ENCODE assay signal across 14 cellular contexts in genomic region chr10:32985341-32985764, GRCh38. TPM values are rescaled to one million over a fixed set of nuclear protein-coding genes. Genes with fewer than 3 reads are reported as not detected.
DNase-seq lines count a peak whose midpoint lies in the region; TF ChIP-seq lines count a peak whose summit lies in the region.
"Had no signal": no experiment of that assay in that cellular context is flagged by ENCODE, and none has a peak within 500 bp of the region (broad histone marks: within the 10 kb centered on the region; RNA-seq: fewer than 3 reads in every experiment).

No MANE protein-coding gene starts in this region.

- dilution Hi-C loops in mammary epithelial cell (cut with HindIII; ENCODE audit: low sequenced_read_pairs) = no loop called here

- no peaks in the 10 kb centered on the region for H3K27me3 ChIP-seq in left ventricle myocardium inferior (ENCODE audit: low read depth)
- no peaks in the 10 kb centered on the region for H3K27me3 ChIP-seq in mammary epithelial cell (ENCODE audit: insufficient read depth, low read length)
- no peaks in the 10 kb centered on the region for H3K27me3 ChIP-seq in mesenchymal stem cell (ENCODE audit: control insufficient read depth in 1 of 2, insufficient read depth in 1 of 2, low read length in 2 of 2)
- no peaks in the 10 kb centered on the region for H3K27me3 ChIP-seq in tibial nerve

- no peak for DNase-seq in left ventricle myocardium inferior
- DNase-seq in cardiac septum (ENCODE audit: low spot score) = no peak
- DNase-seq in mammary epithelial cell = peak; percentile 23
- DNase-seq in mesenchymal stem cell = no peak
- no peak for DNase-seq in tibial nerve (ENCODE audit: low spot score in 2 of 2)
- no peak for DNase-seq in kidney glomerular epithelial cell (lab: John Stamatoyannopoulos, UW)
- no peak for DNase-seq in GDM1 (lab: John Stamatoyannopoulos, UW)
- DNase-seq in NCI-H187 (lab: John Stamatoyannopoulos, UW) = no peak
- DNase-seq: endodermal cell, GF-D8, NCI-H1694 treated with DMSO at 0.1 percent for 48 hours, NCI-H524 treated with DMSO at 0.1 percent for 48 hours, substantia nigra had no signal

- peaks cover 37% of the 10 kb centered on the region for H3K4me1 ChIP-seq in left ventricle myocardium inferior
- H3K4me1 ChIP-seq in mammary epithelial cell (ENCODE audit: insufficient read depth, low read length) = peaks cover 48% of the 10 kb centered on the region
- H3K4me1 ChIP-seq in mesenchymal stem cell (ENCODE audit: control insufficient read depth, insufficient read depth, low read depth, low read length) = peaks cover 19% of the 10 kb centered on the region
- peaks cover 0 to 25% (median 13%) of the 10 kb centered on the region in 4 donors for H3K4me1 ChIP-seq in tibial nerve
- H3K4me1 ChIP-seq: parathyroid adenoma had no signal

- H3K79me1 ChIP-seq in mesenchymal stem cell (replicated peaks; ENCODE audit: low read length, poor library complexity, severe bottlenecking) = peaks cover 6% of the 10 kb centered on the region

- TF ChIP-seq CTCF in left ventricle myocardium inferior (IDR thresholded peaks at IDR 0.05; ENCODE audit: borderline replicate concordance) (no peak), mammary epithelial cell (conservative IDR thresholded peaks at IDR 0.05 in 1 of 2, IDR thresholded peaks at IDR 0.05 in 1 of 2; ENCODE audit: extremely low read depth in 1 of 2, insufficient read depth in 1 of 2, low read depth in 1 of 2, low read length in 2 of 2) (no peak), tibial nerve (IDR thresholded peaks at IDR 0.05) (no peak)

- H3K36me3 ChIP-seq in left ventricle myocardium inferior (no peaks in the 10 kb centered on the region), mammary epithelial cell (ENCODE audit: insufficient read depth, low read length) (no peaks in the 10 kb centered on the region), mesenchymal stem cell (ENCODE audit: control insufficient read depth in 1 of 2, insufficient read depth in 2 of 2, low read depth in 1 of 2, low read length in 2 of 2) (peaks cover 3 to 8% of the 10 kb centered on the region in 2 experiments), tibial nerve (no peaks in the 10 kb centered on the region)

- H2BK120ac ChIP-seq in mesenchymal stem cell (ENCODE audit: low read depth, low read length) = no peak overlapping the region

- H4K20me1 ChIP-seq in mammary epithelial cell (ENCODE audit: insufficient read depth, low read length) = no peaks in the 10 kb centered on the region

- H3K9me3 ChIP-seq in left ventricle myocardium inferior (replicated peaks) (no peaks in the 10 kb centered on the region), mammary epithelial cell (replicated peaks; ENCODE audit: insufficient read depth, low read length) (no peaks in the 10 kb centered on the region), mesenchymal stem cell (ENCODE audit: control insufficient read depth, low read length) (no peaks in the 10 kb centered on the region), tibial nerve (no peaks in the 10 kb centered on the region)

- H2BK15ac ChIP-seq in mesenchymal stem cell (ENCODE audit: low read depth, poor library complexity, severe bottlenecking) = no peak overlapping the region

- H3K27ac ChIP-seq in left ventricle myocardium inferior (replicated peaks) (peak overlapping the region; percentile 27), mammary epithelial cell (ENCODE audit: insufficient read depth, low read depth, low read length) (peak overlapping the region; percentile 62), mesenchymal stem cell (ENCODE audit: low read length, poor library complexity, severe bottlenecking) (peak overlapping the region; percentile 94), tibial nerve (peak overlapping the region in 2 of 4 donors; percentile 25 to 70)
- H3K27ac ChIP-seq: parathyroid adenoma had no signal

- CTCF ChIA-PET in mammary epithelial cell (lab: Charles Lee; ENCODE audit: low non-redundant PET) = no interaction called here

- H2BK5ac ChIP-seq in mesenchymal stem cell (ENCODE audit: low read depth, low read length, poor library complexity, severe bottlenecking) = peak overlapping the region; percentile 2

- intact Hi-C loops in left ventricle myocardium inferior (cut with micrococcal nuclease) (no loop called here), cardiac septum (cut with DNase I) (loop anchor here (10.0 kb wide), 1 partner anchor 541 kb away; the partner anchor contains the start of gene CCDC7), mammary epithelial cell (cut with micrococcal nuclease) (no loop called here)

- H2BK12ac ChIP-seq in mesenchymal stem cell (ENCODE audit: low read length in 2 of 2) = peak overlapping the region; percentile 3 to 11

- H3K4me3 ChIP-seq in left ventricle myocardium inferior (no peak overlapping the region), mammary epithelial cell (replicated peaks in 1 of 3; ENCODE audit: insufficient read depth in 1 of 3, low read depth in 2 of 3, low read length in 3 of 3) (no peak overlapping the region), mesenchymal stem cell (ENCODE audit: insufficient read depth in 1 of 2, low read depth in 1 of 2, low read length in 2 of 2) (peak overlapping the region in 1 of 2 experiments; percentile 2), tibial nerve (no peak overlapping the region)

- 94% methylated on average over 4 of the region's 4 CpGs for WGBS in mammary epithelial cell (ENCODE audit: low coverage, missing lambda C conversion rate)
- 47% methylated on average over 3 of the region's 4 CpGs for WGBS in mesenchymal stem cell
- 83 to 86% methylated on average over 4 of the region's 4 CpGs for WGBS in tibial nerve, 2 donors

- H3K23ac ChIP-seq in mesenchymal stem cell (ENCODE audit: low read length in 2 of 2) = no peak overlapping the region

- no TSS peak for BruUV-seq in mammary epithelial cell (replicated peaks; lab: Mats Ljungman, UMichigan)

- peak overlapping the region; percentile 57 for H2AK5ac ChIP-seq in mesenchymal stem cell (ENCODE audit: low read length, severe bottlenecking)

- H3K79me2 ChIP-seq in mammary epithelial cell (ENCODE audit: insufficient read depth, low read length) = peaks cover 15% of the 10 kb centered on the region
- H3K79me2 ChIP-seq: parathyroid adenoma had no signal

- H3K9ac ChIP-seq in mammary epithelial cell (ENCODE audit: insufficient read depth, low read length) (peak overlapping the region; percentile 20), mesenchymal stem cell (ENCODE audit: low read length) (peak overlapping the region; percentile 64)
- H3K9ac ChIP-seq: parathyroid adenoma had no signal

- TF ChIP-seq EP300 in tibial nerve (IDR thresholded peaks at IDR 0.05) = no peak

- in situ Hi-C loops in mammary epithelial cell (cut with MboI; ENCODE audit: low sequenced_read_pairs in 2 of 2) = no loop called here

- no peak for TF ChIP-seq POLR2A in tibial nerve (IDR thresholded peaks at IDR 0.05)

- no peak overlapping the region for H4K8ac ChIP-seq in mesenchymal stem cell (ENCODE audit: low read length)

- H3K14ac ChIP-seq in mesenchymal stem cell (ENCODE audit: low read length in 2 of 2) = no peak overlapping the region

- H4K91ac ChIP-seq in mesenchymal stem cell (ENCODE audit: low read length) = no peak overlapping the region

- peak overlapping the region; percentile 52 for H3K4me2 ChIP-seq in mammary epithelial cell (ENCODE audit: insufficient read depth, low read depth, low read length)
- H3K4me2 ChIP-seq in mesenchymal stem cell (ENCODE audit: low read length, poor library complexity, severe bottlenecking) = peak overlapping the region; percentile 44

- H3K18ac ChIP-seq in mesenchymal stem cell (ENCODE audit: low read depth in 1 of 2, low read length in 2 of 2) = peak overlapping the region in 1 of 2 experiments; percentile 26

- peak overlapping the region in 1 of 2 experiments; percentile 52 for H3K4ac ChIP-seq in mesenchymal stem cell (ENCODE audit: low read depth in 1 of 2, low read length in 2 of 2)

- H2AFZ ChIP-seq in mammary epithelial cell (ENCODE audit: low read depth, low read length) (peak overlapping the region; percentile 42), mesenchymal stem cell (ENCODE audit: low read depth, low read length) (no peak overlapping the region)
- H2AFZ ChIP-seq: parathyroid adenoma had no signal

RNA-seq across cellular contexts. Expression of gene ITGB1, which starts 27.3 kb away (rescaled TPM):
- 542 TPM for total RNA-seq in left ventricle myocardium inferior
- total RNA-seq in cardiac septum = 715 TPM
- total RNA-seq in mammary epithelial cell = 1,000 to 10,000 TPM; 1,296 to 1,718 TPM
- 671 TPM for polyA plus RNA-seq in mammary epithelial cell
- 831 TPM for polyA minus RNA-seq in mammary epithelial cell
- polyA plus RNA-seq in mesenchymal stem cell (2013, experiment 1 of 2) = 1,059 TPM
- polyA plus RNA-seq in mesenchymal stem cell (2013, experiment 2 of 2) = 1,073 TPM
- 100 to 1,000 TPM; 288 to 483 (median 404) TPM for total RNA-seq in tibial nerve
